ENCODE assay signal across 7 cellular contexts in the genomic region with DNA sequence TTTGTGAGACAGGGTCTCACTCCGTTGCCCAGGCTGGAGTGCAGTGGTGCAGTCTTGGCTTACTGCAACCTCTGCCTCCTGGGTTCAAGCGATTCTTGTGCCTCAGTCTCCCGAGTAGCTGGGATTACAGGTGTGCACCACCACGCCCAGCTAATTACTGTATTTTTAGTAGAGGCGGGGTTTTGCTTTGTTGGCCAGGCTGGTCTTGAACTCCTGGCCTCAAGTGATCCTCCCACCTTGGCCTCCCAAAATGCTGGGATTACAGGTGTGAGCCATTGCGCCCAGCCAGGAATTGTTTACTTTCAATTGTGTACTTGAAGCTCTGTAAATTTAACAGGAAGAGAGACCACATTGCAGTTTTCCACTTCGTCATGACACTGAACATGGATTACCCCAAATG. TPM values are rescaled to one million over a fixed set of nuclear protein-coding genes. Genes with fewer than 3 reads are reported as not detected.
DNase-seq lines count a peak whose midpoint lies in the region; ATAC-seq and TF ChIP-seq lines count a peak whose summit lies in the region.
"Not testable (repeated sequence)": the region's sequence is repeated elsewhere in the genome, so short reads cannot be mapped to it uniquely, and the experiment has no call there.

No MANE protein-coding gene starts in this region.

- WGBS in hepatocyte (ENCODE audit: low lambda C conversion rate, missing lambda C conversion rate) = 96% methylated on average over 6 of the region's 7 CpGs

- H2AFZ ChIP-seq in HCT116 (ENCODE audit: low read depth, low read length, poor library complexity, severe bottlenecking) = not testable (repeated sequence)
- H2AFZ ChIP-seq in hepatocyte = peak overlapping the region; percentile 55

- not testable (repeated sequence) for H3K27me3 ChIP-seq in HCT116 (ENCODE audit: insufficient read depth, low read length); hepatocyte

- not testable (repeated sequence) for BruUV-seq in HCT116 (replicated peaks; lab: Mats Ljungman, UMichigan)

- H3K27ac ChIP-seq in HCT116 (ENCODE audit: low read depth, low read length) = peak overlapping the region; percentile 74; the same call in 1 of the 2 replicates
- not testable (repeated sequence) for H3K27ac ChIP-seq in hepatocyte

- H4K20me1 ChIP-seq in HCT116 (ENCODE audit: insufficient read depth); hepatocyte (ENCODE audit: insufficient read depth, poor library complexity, severe bottlenecking): not testable (repeated sequence)

- RAD21 ChIA-PET in HCT116 (lab: Charles Lee; ENCODE audit: low non-redundant PET in 1 of 2, low total read pairs in 2 of 2, uncharacterized antibody in 2 of 2, unreplicated experiment in 2 of 2) = not testable (repeated sequence)

- ATAC-seq in HCT116; T-helper 17 cell; stimulated activated memory B cell treated with anti-CD40 and anti-IgM and Interleukin-4, amounts not matched to agents 10 μg/mL and 1 μg/mL and 100 μg/mL, for 72 hours: not testable (repeated sequence)

- not testable (repeated sequence) for H3K27me3 Mint-ChIP-seq in T-helper 17 cell; activated T-helper 2 cell treated with anti-CD3 and anti-CD28 coated beads, Interferon-gamma antibody, Interleukin-2, Interleukin-4, amounts not matched to agents 10 μg/mL and 5 μg/mL and 100 μg/mL, durations not matched to agents 14 hours and 24 hours and 36 hours (ENCODE audit: low read depth); chondrocyte (ENCODE audit: low read depth); stimulated activated memory B cell treated with anti-CD40 and anti-IgM and Interleukin-4, amounts not matched to agents 10 μg/mL and 1 μg/mL and 100 μg/mL, for 72 hours
- H3K27me3 Mint-ChIP-seq in nephron (ENCODE audit: low read depth) = peaks cover 18% of the 10 kb centered on the region

- not testable (repeated sequence) for TF ChIP-seq RAD21 in HCT116 (IDR thresholded peaks at IDR 0.05; ENCODE audit: low read depth)

- not testable (repeated sequence) for DNase-seq in HCT116 (ENCODE audit: low read depth, low spot score); T-helper 17 cell; activated T-helper 2 cell treated with anti-CD3 and anti-CD28 coated beads, Interferon-gamma antibody, Interleukin-2, Interleukin-4, amounts not matched to agents 10 μg/mL and 5 μg/mL and 100 μg/mL, durations not matched to agents 14 hours and 24 hours and 36 hours (ENCODE audit: low spot score); hepatocyte (ENCODE audit: low spot score)
- peak; percentile 11 for DNase-seq in chondrocyte (ENCODE audit: low spot score)

- not testable (repeated sequence) for H3K4me3 ChIP-seq in HCT116 (replicated peaks in 1 of 2; ENCODE audit: low read depth in 1 of 2, low read length in 2 of 2); hepatocyte

- H3K4me1 Mint-ChIP-seq in T-helper 17 cell (peaks cover 17% of the 10 kb centered on the region), chondrocyte (ENCODE audit: low read depth) (peaks cover 18% of the 10 kb centered on the region)
- peaks cover 30% of the 10 kb centered on the region for H3K4me1 Mint-ChIP-seq in activated T-helper 2 cell treated with anti-CD3 and anti-CD28 coated beads, Interferon-gamma antibody, Interleukin-2, Interleukin-4, amounts not matched to agents 10 μg/mL and 5 μg/mL and 100 μg/mL, durations not matched to agents 14 hours and 24 hours and 36 hours (ENCODE audit: low read depth)
- not testable (repeated sequence) for H3K4me1 Mint-ChIP-seq in nephron
- H3K4me1 Mint-ChIP-seq in stimulated activated memory B cell treated with anti-CD40 and anti-IgM and Interleukin-4, amounts not matched to agents 10 μg/mL and 1 μg/mL and 100 μg/mL, for 72 hours = peaks cover 16% of the 10 kb centered on the region

- H3K9ac ChIP-seq in HCT116 (ENCODE audit: low read length) = not testable (repeated sequence)

- not testable (repeated sequence) for H3K9me3 ChIP-seq in HCT116 (ENCODE audit: control insufficient read depth in 1 of 2, insufficient read depth in 1 of 2, low read depth in 1 of 2, low read length in 2 of 2); T-helper 17 cell (ENCODE audit: control insufficient read depth, low read length, poor library complexity, severe bottlenecking); hepatocyte (ENCODE audit: low read depth)

- CTCF ChIA-PET in HCT116 (lab: Charles Lee) = interaction anchor here (1.2 kb wide), 1 partner anchor 41 kb away, joined by 4 read pairs; no protein-coding TSS in a partner anchor

- not testable (repeated sequence) for H3K36me3 ChIP-seq in HCT116 (ENCODE audit: control insufficient read depth in 1 of 2, insufficient read depth in 2 of 2, low read length in 2 of 2); hepatocyte (replicated peaks; ENCODE audit: insufficient read depth, low read depth)

- intact Hi-C loops in HCT116 (cut with micrococcal nuclease); activated T-helper 2 cell treated with anti-CD3 and anti-CD28 coated beads, Interferon-gamma antibody, Interleukin-2, Interleukin-4, amounts not matched to agents 10 μg/mL and 5 μg/mL and 100 μg/mL, durations not matched to agents 14 hours and 24 hours and 36 hours (cut with micrococcal nuclease): not testable (repeated sequence)

- peak overlapping the region; percentile 84 for H3K4me3 Mint-ChIP-seq in T-helper 17 cell
- peak overlapping the region; percentile 54 for H3K4me3 Mint-ChIP-seq in activated T-helper 2 cell treated with anti-CD3 and anti-CD28 coated beads, Interferon-gamma antibody, Interleukin-2, Interleukin-4, amounts not matched to agents 10 μg/mL and 5 μg/mL and 100 μg/mL, durations not matched to agents 14 hours and 24 hours and 36 hours (ENCODE audit: low read depth)
- H3K4me3 Mint-ChIP-seq in chondrocyte (ENCODE audit: unreplicated experiment) = not testable (repeated sequence)
- H3K4me3 Mint-ChIP-seq in nephron = peak overlapping the region; percentile 61 to 65 (median 65)
- H3K4me3 Mint-ChIP-seq in stimulated activated memory B cell treated with anti-CD40 and anti-IgM and Interleukin-4, amounts not matched to agents 10 μg/mL and 1 μg/mL and 100 μg/mL, for 72 hours = peak overlapping the region; percentile 50

- TF ChIP-seq CTCF in HCT116 (IDR thresholded peaks at IDR 0.05 in 2 of 3, conservative IDR thresholded peaks at IDR 0.05 in 1 of 3; ENCODE audit: borderline replicate concordance in 1 of 3, insufficient read depth in 1 of 3, low read depth in 2 of 3, low read length in 2 of 3); chondrocyte (IDR thresholded peaks at IDR 0.05); hepatocyte (IDR thresholded peaks at IDR 0.05; ENCODE audit: poor library complexity); nephron (IDR thresholded peaks at IDR 0.05; ENCODE audit: unreplicated experiment in 3 of 3): not testable (repeated sequence)

- H3K4me1 ChIP-seq in HCT116 (ENCODE audit: control insufficient read depth in 1 of 2, insufficient read depth in 2 of 2, low read length in 2 of 2) = peaks cover 14 to 37% of the 10 kb centered on the region in 2 experiments
- not testable (repeated sequence) for H3K4me1 ChIP-seq in hepatocyte (ENCODE audit: insufficient read depth)

- H3K9me3 Mint-ChIP-seq in activated T-helper 2 cell treated with anti-CD3 and anti-CD28 coated beads, Interferon-gamma antibody, Interleukin-2, Interleukin-4, amounts not matched to agents 10 μg/mL and 5 μg/mL and 100 μg/mL, durations not matched to agents 14 hours and 24 hours and 36 hours; chondrocyte (ENCODE audit: low read depth); nephron; stimulated activated memory B cell treated with anti-CD40 and anti-IgM and Interleukin-4, amounts not matched to agents 10 μg/mL and 1 μg/mL and 100 μg/mL, for 72 hours: not testable (repeated sequence)

- H3K9me2 ChIP-seq in HCT116 (ENCODE audit: insufficient read depth); hepatocyte (replicated peaks; ENCODE audit: insufficient read depth): not testable (repeated sequence)

- H3K4me2 ChIP-seq in HCT116 (ENCODE audit: low read length) (peak overlapping the region; percentile 85), hepatocyte (peak overlapping the region; percentile 75)

- not testable (repeated sequence) for H3K36me3 Mint-ChIP-seq in T-helper 17 cell (ENCODE audit: low read depth); activated T-helper 2 cell treated with anti-CD3 and anti-CD28 coated beads, Interferon-gamma antibody, Interleukin-2, Interleukin-4, amounts not matched to agents 10 μg/mL and 5 μg/mL and 100 μg/mL, durations not matched to agents 14 hours and 24 hours and 36 hours (ENCODE audit: low read depth); chondrocyte (ENCODE audit: low read depth); nephron (ENCODE audit: low read depth); stimulated activated memory B cell treated with anti-CD40 and anti-IgM and Interleukin-4, amounts not matched to agents 10 μg/mL and 1 μg/mL and 100 μg/mL, for 72 hours

- not testable (repeated sequence) for TF ChIP-seq POLR2A in HCT116 (IDR thresholded peaks at IDR 0.05; ENCODE audit: borderline replicate concordance, extremely low read depth, insufficient read depth, insufficient read length)

- POLR2A ChIA-PET in HCT116 (lab: Charles Lee) = interaction anchor here (1.5 kb wide), 1 partner anchor 277 kb away, joined by 4 read pairs; no protein-coding TSS in a partner anchor

- not testable (repeated sequence) for H3K79me2 ChIP-seq in HCT116 (ENCODE audit: insufficient read depth, low read length); hepatocyte

- H3K27ac Mint-ChIP-seq in T-helper 17 cell (peak overlapping the region; percentile 47), nephron (peak overlapping the region in 1 of 3 experiments; percentile 31)
- H3K27ac Mint-ChIP-seq in activated T-helper 2 cell treated with anti-CD3 and anti-CD28 coated beads, Interferon-gamma antibody, Interleukin-2, Interleukin-4, amounts not matched to agents 10 μg/mL and 5 μg/mL and 100 μg/mL, durations not matched to agents 14 hours and 24 hours and 36 hours; chondrocyte (ENCODE audit: unreplicated experiment): not testable (repeated sequence)
- peak overlapping the region; percentile 48 for H3K27ac Mint-ChIP-seq in stimulated activated memory B cell treated with anti-CD40 and anti-IgM and Interleukin-4, amounts not matched to agents 10 μg/mL and 1 μg/mL and 100 μg/mL, for 72 hours

RNA-seq across cellular contexts. Expression of a gene that starts 22.4 kb away (rescaled TPM):
- total RNA-seq in HCT116 (2021; ENCODE audit: unreplicated experiment) (29.2 TPM), T-helper 17 cell (10 to 100 TPM; 13.8 to 15.1 TPM), chondrocyte (48.1 to 64.2 TPM (median 60.7 TPM) in 3 replicates), hepatocyte (25.9 and 55.8 TPM in 2 replicates)
- polyA plus RNA-seq in HCT116 (2012) = 24.2 and 28.8 TPM in 2 replicates
- total RNA-seq in activated T-helper 2 cell treated with anti-CD3 and anti-CD28 coated beads, Interferon-gamma antibody, Interleukin-2, Interleukin-4, amounts not matched to agents 10 μg/mL and 5 μg/mL and 100 μg/mL, durations not matched to agents 14 hours and 24 hours and 36 hours = 12.9 and 14.1 TPM in 2 replicates
- 8.4 and 10.1 TPM in 2 replicates for polyA plus RNA-seq in hepatocyte
